ENCODE assay signal across 8 cellular contexts in the genomic region with DNA sequence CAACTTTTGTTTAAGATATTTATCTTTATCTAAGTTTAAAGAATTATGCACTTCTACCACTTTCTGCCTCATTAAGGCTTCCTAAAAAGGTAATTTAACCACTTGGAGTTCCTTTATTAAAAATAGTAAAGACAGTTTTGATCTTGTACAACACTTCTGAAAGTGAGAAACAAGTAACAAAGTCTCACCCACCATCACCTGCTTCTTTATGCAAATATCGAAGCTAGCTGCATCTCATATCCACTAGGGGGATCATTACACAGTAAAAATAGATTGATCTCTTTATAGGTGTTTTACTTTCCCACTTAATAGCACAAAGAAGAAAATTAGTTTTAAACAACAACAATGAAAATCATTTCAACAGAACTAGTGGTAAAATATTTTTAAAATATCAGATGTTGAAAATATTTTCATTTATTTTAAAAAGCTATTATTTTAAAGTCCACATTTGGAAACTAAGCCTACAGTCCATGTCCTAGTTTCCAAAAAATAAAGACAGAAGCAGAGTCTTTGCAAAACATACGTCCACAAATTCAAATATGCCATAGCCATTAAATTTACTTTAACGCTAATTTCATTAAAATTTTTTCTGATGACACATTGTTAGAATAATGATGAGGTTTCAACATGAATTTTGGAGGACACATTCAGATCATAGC.
DNase-seq lines count a peak whose midpoint lies in the region; ATAC-seq, FAIRE-seq and TF ChIP-seq lines count a peak whose summit lies in the region.

No MANE protein-coding gene starts in this region.

- H3K27ac ChIP-seq in coronary artery: no peak overlapping the region

- FAIRE-seq in A204.1 (lab: Jason Lieb, UNC): peak; percentile 90

- peak; percentile 96 for ATAC-seq in GM18858 (IDR thresholded peaks at IDR 0.05; ENCODE audit: unreplicated experiment)
- ATAC-seq in HG02943 (IDR thresholded peaks at IDR 0.05; ENCODE audit: low read depth, unreplicated experiment): peak; percentile 79
- ATAC-seq in omental fat pad (ENCODE audit: low FRiP score): no peak

- H3K4me3 ChIP-seq in coronary artery: no peak overlapping the region

- TF ChIP-seq CTCF in coronary artery (IDR thresholded peaks at IDR 0.05) (peak; percentile 18), omental fat pad (IDR thresholded peaks at IDR 0.05) (no peak)

- DNase-seq in NCI-H2171 (lab: John Stamatoyannopoulos, UW) (peak; percentile 4), coronary artery (ENCODE audit: low spot score) (no peak), renal cortical epithelial cell (ENCODE audit: low read depth) (peak; percentile 56), omental fat pad (ENCODE audit: low spot score) (no peak), T-helper 9 cell (no peak)

Comparison
In these comparisons a context has a peak if more than half of its experiments do, and no peak if none do; other contexts are left out.
1. DNase-seq: peak in NCI-H2171 (single experiment) and renal cortical epithelial cell (single experiment); none in coronary artery (single experiment), omental fat pad (single experiment) and T-helper 9 cell (single experiment).